20 cellular contexts compared by ENCODE assay signal in the genomic region with DNA sequence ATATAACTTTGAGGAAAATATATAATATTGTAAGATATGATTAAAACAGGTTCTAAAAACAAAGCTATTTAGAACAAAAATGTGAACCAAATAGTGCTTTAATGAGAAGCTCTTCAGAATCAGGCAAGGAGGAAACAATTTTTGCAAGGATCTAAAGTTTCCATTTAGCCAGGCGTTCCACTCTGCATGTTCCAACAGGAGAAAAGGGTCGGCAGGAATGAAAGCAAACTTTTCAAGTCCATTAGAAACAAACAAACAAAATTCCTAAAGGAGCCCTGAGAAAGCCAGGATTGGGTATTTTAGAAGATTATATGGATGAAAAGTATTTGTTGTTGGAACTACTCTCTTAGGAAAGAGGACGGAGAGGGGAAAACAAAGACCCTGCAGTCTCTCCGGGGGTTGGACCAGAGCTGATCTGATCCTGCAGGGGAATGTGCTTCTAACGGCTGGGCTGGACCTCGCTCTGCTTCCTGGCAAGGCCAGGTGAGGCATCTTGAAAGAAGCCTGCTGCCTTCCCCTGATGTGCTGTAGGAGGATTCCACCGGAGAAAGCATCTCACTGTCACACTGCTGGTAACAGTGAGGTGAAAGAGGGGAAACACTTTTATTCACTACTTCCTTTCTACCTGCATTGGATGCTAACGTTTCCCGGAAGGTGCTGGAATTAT.
DNase-seq lines count a peak whose midpoint lies in the region; ATAC-seq and TF ChIP-seq lines count a peak whose summit lies in the region.
"Had no signal": no experiment of that assay in that cellular context is flagged by ENCODE, and none has a peak within 500 bp of the region (broad histone marks: within the 10 kb centered on the region; RNA-seq: fewer than 3 reads in every experiment).

No MANE protein-coding gene starts in this region.

- 84 to 85% methylated on average over 9 of the region's 9 CpGs for WGBS in sigmoid colon, 2 donors
- 51% methylated on average over 4 of the region's 9 CpGs for WGBS in right lobe of liver (ENCODE audit: insufficient coverage, low coverage, low lambda C conversion rate, missing lambda C conversion rate)

- H3K36me3 ChIP-seq in CD8-positive, alpha-beta T cell (ENCODE audit: insufficient read depth, low read length): peaks cover 26% of the 10 kb centered on the region
- H3K36me3 ChIP-seq in HEK293 (ENCODE audit: control insufficient read depth in 2 of 2, insufficient read depth in 1 of 2, low read length in 2 of 2): peaks cover 0 to 19% of the 10 kb centered on the region in 2 experiments; a peak in 1 of 3 replicates
- H3K36me3 ChIP-seq in sigmoid colon: peaks cover 0 to 24% (median 8%) of the 10 kb centered on the region in 4 donors
- H3K36me3 ChIP-seq in right lobe of liver: peaks cover 0 to 16% (median 0%) of the 10 kb centered on the region in 4 donors

- H3K4me3 Mint-ChIP-seq in CD8-positive, alpha-beta T cell: no peak overlapping the region
- no peak overlapping the region for H3K4me3 Mint-ChIP-seq in dendritic cell treated with granulocyte-macrophage colony-stimulating factor and Interleukin-4, amounts not matched to agents 40 ng/mL and 50 ng/mL, for 4 days
- H3K4me3 Mint-ChIP-seq: B cell, type B pancreatic cell had no signal

- H3K4me3 ChIP-seq in CD8-positive, alpha-beta T cell (ENCODE audit: low read depth, low read length): no peak overlapping the region
- H3K4me3 ChIP-seq in HEK293 (ENCODE audit: low read depth, low read length) (no peak overlapping the region), sigmoid colon (no peak overlapping the region), right lobe of liver (no peak overlapping the region)
- H3K4me3 ChIP-seq: ascending aorta had no signal

- no peak overlapping the region for H3K27ac ChIP-seq in CD8-positive, alpha-beta T cell (ENCODE audit: low read depth, low read length)
- no peak overlapping the region for H3K27ac ChIP-seq in HEK293 (ENCODE audit: extremely low read depth, low read depth, low read length)
- H3K27ac ChIP-seq in sigmoid colon: peak overlapping the region in 2 of 4 donors; percentile 65 to 82
- no peak overlapping the region for H3K27ac ChIP-seq in right lobe of liver

- H3K9me3 Mint-ChIP-seq in CD8-positive, alpha-beta T cell: no peaks in the 10 kb centered on the region
- H3K9me3 Mint-ChIP-seq in dendritic cell treated with granulocyte-macrophage colony-stimulating factor and Interleukin-4, amounts not matched to agents 40 ng/mL and 50 ng/mL, for 4 days: no peaks in the 10 kb centered on the region
- H3K9me3 Mint-ChIP-seq: IgD-negative memory B cell, type B pancreatic cell had no signal

- TF ChIP-seq POLR2A in sigmoid colon (IDR thresholded peaks at IDR 0.05) (no peak), right lobe of liver (IDR thresholded peaks at IDR 0.05) (no peak)

- H3K9me3 ChIP-seq in CD8-positive, alpha-beta T cell (ENCODE audit: low read length): no peaks in the 10 kb centered on the region
- H3K9me3 ChIP-seq in HEK293 (ENCODE audit: control insufficient read depth, insufficient read depth, low read depth, low read length) (no peaks in the 10 kb centered on the region), sigmoid colon (no peaks in the 10 kb centered on the region), right lobe of liver (no peaks in the 10 kb centered on the region)
- H3K9me3 ChIP-seq: ascending aorta had no signal

- H3K27me3 ChIP-seq in CD8-positive, alpha-beta T cell (ENCODE audit: insufficient read depth, low read length): no peaks in the 10 kb centered on the region
- H3K27me3 ChIP-seq in sigmoid colon: no peaks in the 10 kb centered on the region
- no peaks in the 10 kb centered on the region for H3K27me3 ChIP-seq in right lobe of liver
- H3K27me3 ChIP-seq: ascending aorta had no signal

- peaks cover 70% of the 10 kb centered on the region for H3K36me3 Mint-ChIP-seq in CD8-positive, alpha-beta T cell
- peaks cover 100% of the 10 kb centered on the region for H3K36me3 Mint-ChIP-seq in dendritic cell treated with granulocyte-macrophage colony-stimulating factor and Interleukin-4, amounts not matched to agents 40 ng/mL and 50 ng/mL, for 4 days (ENCODE audit: low read depth)

- TF ChIP-seq CTCF in CD8-positive, alpha-beta T cell (IDR thresholded peaks at IDR 0.05): no peak
- no peak for TF ChIP-seq CTCF in HEK293 (tag by site-specific recombination; IDR thresholded peaks at IDR 0.05)
- no peak for TF ChIP-seq CTCF in sigmoid colon (IDR thresholded peaks at IDR 0.05)
- no peak for TF ChIP-seq CTCF in right lobe of liver (IDR thresholded peaks at IDR 0.05)
- no peak for TF ChIP-seq CTCF in omental fat pad (IDR thresholded peaks at IDR 0.05)

- H3K27ac Mint-ChIP-seq in CD8-positive, alpha-beta T cell: peak overlapping the region; percentile 52
- peak overlapping the region; percentile 82 for H3K27ac Mint-ChIP-seq in dendritic cell treated with granulocyte-macrophage colony-stimulating factor and Interleukin-4, amounts not matched to agents 40 ng/mL and 50 ng/mL, for 4 days
- H3K27ac Mint-ChIP-seq: type B pancreatic cell had no signal

- H3K4me1 ChIP-seq in CD8-positive, alpha-beta T cell (ENCODE audit: insufficient read depth, low read length): peaks cover 13% of the 10 kb centered on the region
- H3K4me1 ChIP-seq in HEK293 (ENCODE audit: control insufficient read depth, insufficient read depth, low read length) (peaks cover under 1% of the 10 kb centered on the region; the same call in 1 of the 2 replicates), sigmoid colon (peaks cover 0 to 56% (median 39%) of the 10 kb centered on the region in 4 donors), right lobe of liver (no peaks in the 10 kb centered on the region)

- ATAC-seq in CD8-positive, alpha-beta T cell: no peak
- ATAC-seq in right lobe of liver (no peak), HG03378 (IDR thresholded peaks at IDR 0.05; ENCODE audit: unreplicated experiment) (no peak), omental fat pad (ENCODE audit: low FRiP score) (no peak)

- H3K4me1 Mint-ChIP-seq in CD8-positive, alpha-beta T cell (ENCODE audit: low read depth): peaks cover 22% of the 10 kb centered on the region
- peaks cover 93% of the 10 kb centered on the region for H3K4me1 Mint-ChIP-seq in dendritic cell treated with granulocyte-macrophage colony-stimulating factor and Interleukin-4, amounts not matched to agents 40 ng/mL and 50 ng/mL, for 4 days (ENCODE audit: low read depth)

- POLR2A ChIA-PET in CD8-positive, alpha-beta T cell (lab: Charles Lee): interaction anchor here (1.3 kb wide), 1 partner anchor 37 kb away, joined by 3 read pairs; no protein-coding TSS in a partner anchor
- POLR2A ChIA-PET in HEK293 (lab: Yijun Ruan, JAX): no interaction called here

- CTCF ChIA-PET in CD8-positive, alpha-beta T cell (lab: Charles Lee): interaction anchor here (0.8 to 1.7 kb wide), 7 partner anchors 28 to 424 kb away, joined by 3 to 6 read pairs (median 3); a partner anchor contains a TSS
- CTCF ChIA-PET in HEK293 (lab: Yijun Ruan, JAX): interaction anchor here (1.0 to 1.8 kb wide), 4 partner anchors 31 to 162 kb away, joined by 3 to 8 read pairs (median 6); no protein-coding TSS in a partner anchor

- intact Hi-C loops in CD8-positive, alpha-beta T cell (cut with DNase I, micrococcal nuclease): no loop called here
- intact Hi-C loops in dendritic cell treated with granulocyte-macrophage colony-stimulating factor and Interleukin-4, amounts not matched to agents 40 ng/mL and 50 ng/mL, for 4 days (cut with micrococcal nuclease): loop anchor here (5.0 kb wide), 1 partner anchor 43 kb away; no protein-coding TSS in a partner anchor
- intact Hi-C loops in sigmoid colon (cut with DNase I) (loop anchor here (5.0 kb wide), 1 partner anchor 57 kb away; no protein-coding TSS in a partner anchor), right lobe of liver (cut with DNase I) (no loop called here)

- TF ChIP-seq EP300 in sigmoid colon (IDR thresholded peaks at IDR 0.05): no peak

- H3K27me3 Mint-ChIP-seq in CD8-positive, alpha-beta T cell (ENCODE audit: low read depth): no peaks in the 10 kb centered on the region
- H3K27me3 Mint-ChIP-seq in dendritic cell treated with granulocyte-macrophage colony-stimulating factor and Interleukin-4, amounts not matched to agents 40 ng/mL and 50 ng/mL, for 4 days: no peaks in the 10 kb centered on the region
- H3K27me3 Mint-ChIP-seq: B cell, IgD-negative memory B cell, type B pancreatic cell had no signal

- no peak for DNase-seq in CD8-positive, alpha-beta T cell
- DNase-seq in sigmoid colon: peak; percentile 27
- no peak for DNase-seq in right lobe of liver
- DNase-seq in DMS 273 (lab: John Stamatoyannopoulos, UW; ENCODE audit: unreplicated experiment): no peak
- no peak for DNase-seq in omental fat pad (ENCODE audit: low spot score)
- DNase-seq: activated CD4-positive, alpha-beta T cell treated with anti-CD3 and anti-CD28 coated beads, Interleukin-2, amount 50 U/mL, for 48 hours; activated effector memory CD4-positive, alpha-beta T cell treated with anti-CD3 and anti-CD28 coated beads, Interleukin-2, amount 50 U/mL, for 16 hours; dermis blood vessel endothelial cell; DND-41; MV-4-11; NCI-H2029; NCI-H510A treated with DMSO at 0.1 percent for 48 hours; stimulated activated CD4-positive, alpha-beta T cell treated with anti-CD3 and anti-CD28 coated beads, Interleukin-2, amount 100 ng/mL, for 48 hours had no signal

TF ChIP-seq in HEK293, 187 proteins besides CTCF, POLR2A, EP300 and RAD21:
- TF ChIP-seq, protein P1, sequence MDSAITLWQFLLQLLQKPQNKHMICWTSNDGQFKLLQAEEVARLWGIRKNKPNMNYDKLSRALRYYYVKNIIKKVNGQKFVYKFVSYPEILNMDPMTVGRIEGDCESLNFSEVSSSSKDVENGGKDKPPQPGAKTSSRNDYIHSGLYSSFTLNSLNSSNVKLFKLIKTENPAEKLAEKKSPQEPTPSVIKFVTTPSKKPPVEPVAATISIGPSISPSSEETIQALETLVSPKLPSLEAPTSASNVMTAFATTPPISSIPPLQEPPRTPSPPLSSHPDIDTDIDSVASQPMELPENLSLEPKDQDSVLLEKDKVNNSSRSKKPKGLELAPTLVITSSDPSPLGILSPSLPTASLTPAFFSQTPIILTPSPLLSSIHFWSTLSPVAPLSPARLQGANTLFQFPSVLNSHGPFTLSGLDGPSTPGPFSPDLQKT (IDR thresholded peaks at IDR 0.05; ENCODE audit: borderline replicate concordance, low read depth, low read length): no peak
- TF ChIP-seq PRDM1 (tag by site-specific recombination; IDR thresholded peaks at IDR 0.05): 0 out of 2 replicates have a peak, but pooled peaks have one; percentile 51
- TF ChIP-seq OSR2 (tag by site-specific recombination; IDR thresholded peaks at IDR 0.05): no peak

Comparison
In these comparisons a context has a peak if more than half of its experiments do, and no peak if none do; other contexts are left out.
1. intact Hi-C loops: an anchor here in dendritic cell treated with granulocyte-macrophage colony-stimulating factor and Interleukin-4, amounts not matched to agents 40 ng/mL and 50 ng/mL, for 4 days (5.0 kb wide) and sigmoid colon (5.0 kb wide); none called in CD8-positive, alpha-beta T cell and right lobe of liver.